ENCODE assay signal across 1 cellular context in the genomic region with DNA sequence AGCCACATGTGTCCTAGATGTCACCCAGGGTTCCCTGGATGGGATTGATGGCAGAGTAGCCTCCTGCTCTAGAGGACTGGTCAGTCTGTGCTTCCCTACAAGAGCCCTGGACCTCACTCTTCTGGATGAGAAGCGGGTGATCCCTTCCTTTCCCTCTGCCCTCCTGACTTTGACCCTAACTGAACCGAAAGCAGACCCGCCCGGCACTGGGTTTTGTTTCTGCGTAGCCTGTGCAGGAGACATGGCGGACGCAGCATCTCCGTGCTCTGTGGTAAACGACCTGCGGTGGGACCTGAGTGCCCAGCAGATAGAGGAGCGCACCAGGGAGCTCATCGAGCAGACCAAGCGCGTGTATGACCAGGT.
TF ChIP-seq lines count a peak whose summit lies in the region.

No MANE protein-coding gene starts in this region.

TF ChIP-seq in GM12878, 131 proteins besides CTCF, POLR2A, EP300 and RAD21:
- TF ChIP-seq, protein P1, sequence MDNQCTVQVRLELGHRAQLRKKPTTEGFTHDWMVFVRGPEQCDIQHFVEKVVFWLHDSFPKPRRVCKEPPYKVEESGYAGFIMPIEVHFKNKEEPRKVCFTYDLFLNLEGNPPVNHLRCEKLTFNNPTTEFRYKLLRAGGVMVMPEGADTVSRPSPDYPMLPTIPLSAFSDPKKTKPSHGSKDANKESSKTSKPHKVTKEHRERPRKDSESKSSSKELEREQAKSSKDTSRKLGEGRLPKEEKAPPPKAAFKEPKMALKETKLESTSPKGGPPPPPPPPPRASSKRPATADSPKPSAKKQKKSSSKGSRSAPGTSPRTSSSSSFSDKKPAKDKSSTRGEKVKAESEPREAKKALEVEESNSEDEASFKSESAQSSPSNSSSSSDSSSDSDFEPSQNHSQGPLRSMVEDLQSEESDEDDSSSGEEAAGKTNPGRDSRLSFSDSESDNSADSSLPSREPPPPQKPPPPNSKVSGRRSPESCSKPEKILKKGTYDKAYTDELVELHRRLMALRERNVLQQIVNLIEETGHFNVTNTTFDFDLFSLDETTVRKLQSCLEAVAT (IDR thresholded peaks at IDR 0.05): peak; percentile 59
- no peak for TF ChIP-seq SREBF2 (IDR thresholded peaks at IDR 0.05; ENCODE audit: low read length)
- TF ChIP-seq YY1 (IDR thresholded peaks at IDR 0.05; ENCODE audit: low read depth, low read length): no peak
